8 cellular contexts compared by ENCODE assay signal in genomic region chr7:26483843-26484242, GRCh38.
"Had no signal": no experiment of that assay in that cellular context is flagged by ENCODE, and none has a peak within 500 bp of the region (broad histone marks: within the 10 kb centered on the region; RNA-seq: fewer than 3 reads in every experiment).

No MANE protein-coding gene starts in this region.

- H3K4me3 ChIP-seq: GM23338, HAP-1 had no signal

- H2AFZ ChIP-seq: GM23338 had no signal

- FAIRE-seq: HepG2 had no signal

- H3K27ac Mint-ChIP-seq: GM23338, HFFc6, IgD-negative memory B cell had no signal

- H3K27ac ChIP-seq: HL-60 had no signal

- H3K4me1 Mint-ChIP-seq: IgD-negative memory B cell had no signal

- H3K4me1 ChIP-seq: HAP-1 had no signal

- H3K9me3 ChIP-seq: HAP-1 had no signal

- ATAC-seq: GM23338, HepG2 had no signal

- H3K27me3 Mint-ChIP-seq: IgD-negative memory B cell had no signal

- DNase-seq: H7, HFFc6, KG1 had no signal

- H3K4me3 Mint-ChIP-seq: GM23338, HFFc6, IgD-negative memory B cell had no signal

- H3K9me3 Mint-ChIP-seq: GM23338, IgD-negative memory B cell had no signal

- H3K36me3 Mint-ChIP-seq: IgD-negative memory B cell had no signal

- H3K36me3 ChIP-seq: HAP-1 had no signal

- H3K4me2 ChIP-seq: GM23338 had no signal
